Comparison of ENCODE assay signal across 16 cellular contexts in the genomic region with DNA sequence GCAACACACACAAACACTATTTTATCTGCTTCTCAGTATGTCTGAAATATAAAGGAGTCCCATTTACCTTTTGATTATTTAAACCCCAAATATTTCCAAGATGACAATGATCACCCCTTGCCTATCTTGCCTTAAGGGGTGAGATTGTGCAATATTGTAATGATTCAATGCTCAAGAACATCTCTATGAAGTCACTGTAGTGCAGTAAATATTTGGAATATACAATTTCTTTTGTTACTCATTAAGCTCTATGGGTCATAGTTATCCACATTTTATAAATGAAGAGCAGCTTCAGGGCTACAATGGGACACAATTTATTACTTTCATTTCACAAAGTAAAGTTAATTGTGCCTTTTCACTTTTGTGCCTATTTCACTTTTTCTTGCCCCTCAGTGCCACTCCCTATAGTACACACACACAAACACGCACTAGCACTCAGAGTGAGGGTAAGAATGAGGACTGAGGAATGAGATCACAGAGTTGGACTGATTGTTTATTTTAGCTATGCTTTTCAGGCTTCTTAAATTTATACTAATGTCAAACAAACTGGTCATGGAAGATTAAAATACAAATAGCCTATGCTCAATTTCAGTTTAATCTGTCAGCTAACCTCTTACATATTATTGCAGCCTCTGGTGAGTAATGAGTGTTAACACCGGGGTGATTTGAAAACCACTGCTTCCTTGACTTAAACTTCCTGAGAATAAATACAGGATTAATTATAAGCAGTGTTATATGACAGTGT.
DNase-seq lines count a peak whose midpoint lies in the region; ATAC-seq and TF ChIP-seq lines count a peak whose summit lies in the region.
"Had no signal": no experiment of that assay in that cellular context is flagged by ENCODE, and none has a peak within 500 bp of the region (broad histone marks: within the 10 kb centered on the region; RNA-seq: fewer than 3 reads in every experiment).

No MANE protein-coding gene starts in this region.

- dilution Hi-C loops in mammary epithelial cell (cut with HindIII; ENCODE audit: low sequenced_read_pairs) = no loop called here

- H3K27me3 ChIP-seq in MG63 (no peaks in the 10 kb centered on the region), mammary epithelial cell (ENCODE audit: insufficient read depth, low read length) (no peaks in the 10 kb centered on the region), hepatocyte (no peaks in the 10 kb centered on the region)
- H3K27me3 ChIP-seq: ovary had no signal

- no TSS peak for BruUV-seq in mammary epithelial cell (replicated peaks; lab: Mats Ljungman, UMichigan)

- CTCF ChIA-PET in mammary epithelial cell (lab: Charles Lee; ENCODE audit: low non-redundant PET) = no interaction called here

- H3K36me3 ChIP-seq in MG63 = no peaks in the 10 kb centered on the region
- H3K36me3 ChIP-seq in mammary epithelial cell (ENCODE audit: insufficient read depth, low read length) = no peaks in the 10 kb centered on the region
- H3K36me3 ChIP-seq in hepatocyte (replicated peaks; ENCODE audit: insufficient read depth, low read depth) = no peaks in the 10 kb centered on the region
- H3K36me3 ChIP-seq: ovary, thoracic aorta had no signal

- H3K4me1 ChIP-seq in mammary epithelial cell (ENCODE audit: insufficient read depth, low read length) = peaks cover 23% of the 10 kb centered on the region
- no peaks in the 10 kb centered on the region for H3K4me1 ChIP-seq in hepatocyte (ENCODE audit: insufficient read depth)

- H2AFZ ChIP-seq in mammary epithelial cell (ENCODE audit: low read depth, low read length) (no peak overlapping the region), hepatocyte (no peak overlapping the region)

- H3K9me3 ChIP-seq in MG63 = no peaks in the 10 kb centered on the region
- no peaks in the 10 kb centered on the region for H3K9me3 ChIP-seq in mammary epithelial cell (replicated peaks; ENCODE audit: insufficient read depth, low read length)
- H3K9me3 ChIP-seq in hepatocyte (ENCODE audit: low read depth) = no peaks in the 10 kb centered on the region
- H3K9me3 ChIP-seq: ovary, thoracic aorta had no signal

- WGBS in mammary epithelial cell (ENCODE audit: low coverage, missing lambda C conversion rate) = 39% methylated on average over 2 of the region's 2 CpGs
- WGBS in hepatocyte (ENCODE audit: low lambda C conversion rate, missing lambda C conversion rate) = 56% methylated on average over 2 of the region's 2 CpGs

- peak; percentile 83 for DNase-seq in EL
- DNase-seq in MG63 = peak; percentile 19
- peak; percentile 39 for DNase-seq in mammary epithelial cell
- peak; percentile 65 for DNase-seq in left kidney (ENCODE audit: low read depth, low spot score)
- DNase-seq in germinal center (ENCODE audit: low spot score) = no peak
- DNase-seq in hepatocyte (ENCODE audit: low spot score) = no peak
- DNase-seq: activated CD4-positive, alpha-beta memory T cell treated with anti-CD3 and anti-CD28 coated beads for 36 hours; CD4-positive, alpha-beta memory T cell; H7; NCI-H1105; NCI-H524 treated with DMSO at 0.1 percent for 48 hours; ovary; Right ventricle myocardium superior had no signal

- H3K79me2 ChIP-seq in mammary epithelial cell (ENCODE audit: insufficient read depth, low read length) (no peaks in the 10 kb centered on the region), hepatocyte (no peaks in the 10 kb centered on the region)

- H3K9ac ChIP-seq in mammary epithelial cell (ENCODE audit: insufficient read depth, low read length) = no peak overlapping the region

- H3K4me2 ChIP-seq in mammary epithelial cell (ENCODE audit: insufficient read depth, low read depth, low read length) = peak overlapping the region; percentile 38
- no peak overlapping the region for H3K4me2 ChIP-seq in hepatocyte

- TF ChIP-seq CTCF in mammary epithelial cell (conservative IDR thresholded peaks at IDR 0.05 in 1 of 2, IDR thresholded peaks at IDR 0.05 in 1 of 2; ENCODE audit: extremely low read depth in 1 of 2, insufficient read depth in 1 of 2, low read depth in 1 of 2, low read length in 2 of 2) (no peak), hepatocyte (IDR thresholded peaks at IDR 0.05; ENCODE audit: poor library complexity) (no peak)

- H3K27ac ChIP-seq in mammary epithelial cell (ENCODE audit: insufficient read depth, low read depth, low read length) (peak overlapping the region; percentile 47), hepatocyte (no peak overlapping the region)
- H3K27ac ChIP-seq: ovary, thoracic aorta had no signal

- H3K9me2 ChIP-seq in hepatocyte (replicated peaks; ENCODE audit: insufficient read depth) = no peaks in the 10 kb centered on the region

- intact Hi-C loops in mammary epithelial cell (cut with micrococcal nuclease) = no loop called here

- H3K4me3 ChIP-seq in MG63 (no peak overlapping the region), mammary epithelial cell (replicated peaks in 1 of 3; ENCODE audit: insufficient read depth in 1 of 3, low read depth in 2 of 3, low read length in 3 of 3) (no peak overlapping the region), hepatocyte (no peak overlapping the region)
- H3K4me3 ChIP-seq: ovary, thoracic aorta had no signal

- in situ Hi-C loops in mammary epithelial cell (cut with MboI; ENCODE audit: low sequenced_read_pairs in 2 of 2) = no loop called here

- ATAC-seq in HG02970 (IDR thresholded peaks at IDR 0.05; ENCODE audit: low FRiP score, unreplicated experiment) = no peak
- no peak for ATAC-seq in GM21825 (IDR thresholded peaks at IDR 0.05; ENCODE audit: unreplicated experiment)

- H4K20me1 ChIP-seq in mammary epithelial cell (ENCODE audit: insufficient read depth, low read length) (no peaks in the 10 kb centered on the region), hepatocyte (ENCODE audit: insufficient read depth, poor library complexity, severe bottlenecking) (no peaks in the 10 kb centered on the region)

Comparison
In these comparisons a context has a peak if more than half of its experiments do, and no peak if none do; other contexts are left out.
1. DNase-seq: peak in EL (single experiment), MG63 (single experiment), mammary epithelial cell (single experiment) and left kidney (single experiment); none in germinal center (single experiment) and hepatocyte (single experiment).